ENCODE assay signal across 10 cellular contexts in the genomic region with DNA sequence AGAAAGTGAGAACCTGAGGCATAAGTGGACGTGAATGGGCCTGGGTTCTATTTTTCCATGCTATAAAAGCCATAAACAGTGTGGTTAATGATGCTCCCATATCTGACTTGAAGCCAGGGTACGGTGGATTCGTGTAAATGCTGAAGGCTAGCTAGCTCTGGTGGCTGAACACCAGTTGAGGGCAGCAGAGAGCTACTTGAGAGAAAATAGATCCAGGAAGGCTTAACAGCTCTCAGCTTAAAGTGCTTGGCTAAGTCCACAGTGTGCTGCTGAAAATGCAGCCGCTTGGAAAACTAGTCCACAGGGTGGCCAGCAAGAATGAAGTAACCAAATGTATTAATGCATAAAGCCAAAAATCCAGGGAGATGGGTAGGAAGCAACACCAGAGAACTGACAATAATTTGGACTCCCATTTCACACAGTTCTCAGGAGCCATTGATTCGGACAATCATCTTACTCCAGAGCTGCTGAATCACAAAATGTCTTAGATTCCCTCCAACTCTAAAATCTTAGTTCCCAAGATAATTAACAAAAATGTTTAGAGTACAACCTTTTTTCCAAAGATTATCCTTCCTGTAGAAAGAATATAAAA. TPM values are rescaled to one million over a fixed set of nuclear protein-coding genes. Genes with fewer than 3 reads are reported as not detected.
DNase-seq lines count a peak whose midpoint lies in the region; ATAC-seq and TF ChIP-seq lines count a peak whose summit lies in the region.
"Had no signal": no experiment of that assay in that cellular context is flagged by ENCODE, and none has a peak within 500 bp of the region (broad histone marks: within the 10 kb centered on the region; RNA-seq: fewer than 3 reads in every experiment).

No MANE protein-coding gene starts in this region.

- H3K9me3 Mint-ChIP-seq in type B pancreatic cell: no peaks in the 10 kb centered on the region
- H3K9me3 Mint-ChIP-seq in stimulated activated memory B cell treated with anti-CD40 and anti-IgM and Interleukin-4, amounts not matched to agents 10 μg/mL and 1 μg/mL and 100 μg/mL, for 72 hours: peaks cover 5% of the 10 kb centered on the region

- 22 to 28% methylated on average over 4 to 5 of the region's 5 CpGs for WGBS in gastroesophageal sphincter (ENCODE audit: low coverage in 1 of 2), 2 donors

- H3K4me3 ChIP-seq in MG63: no peak overlapping the region
- no peak overlapping the region for H3K4me3 ChIP-seq in gastroesophageal sphincter
- H3K4me3 ChIP-seq: BLaER1 treated with 17β-estradiol and CSF1 and Interleukin-3, amounts not matched to agents 10 nM and 100 nM had no signal

- no peak overlapping the region for H3K27ac ChIP-seq in gastroesophageal sphincter
- H3K27ac ChIP-seq: BLaER1 treated with 17β-estradiol and CSF1 and Interleukin-3, amounts not matched to agents 10 nM and 100 nM had no signal

- H3K4me1 Mint-ChIP-seq in type B pancreatic cell (ENCODE audit: unreplicated experiment): no peaks in the 10 kb centered on the region
- peaks cover 9% of the 10 kb centered on the region for H3K4me1 Mint-ChIP-seq in stimulated activated memory B cell treated with anti-CD40 and anti-IgM and Interleukin-4, amounts not matched to agents 10 μg/mL and 1 μg/mL and 100 μg/mL, for 72 hours

- H3K36me3 Mint-ChIP-seq in type B pancreatic cell: no peaks in the 10 kb centered on the region
- no peaks in the 10 kb centered on the region for H3K36me3 Mint-ChIP-seq in stimulated activated memory B cell treated with anti-CD40 and anti-IgM and Interleukin-4, amounts not matched to agents 10 μg/mL and 1 μg/mL and 100 μg/mL, for 72 hours
- H3K36me3 Mint-ChIP-seq: activated naive CD8-positive, alpha-beta T cell had no signal

- no peak overlapping the region for H3K4me3 Mint-ChIP-seq in type B pancreatic cell
- H3K4me3 Mint-ChIP-seq in stimulated activated memory B cell treated with anti-CD40 and anti-IgM and Interleukin-4, amounts not matched to agents 10 μg/mL and 1 μg/mL and 100 μg/mL, for 72 hours: no peak overlapping the region
- H3K4me3 Mint-ChIP-seq: activated naive CD8-positive, alpha-beta T cell had no signal

- DNase-seq in NCI-H2107 (lab: John Stamatoyannopoulos, UW): peak; percentile 84
- no peak for DNase-seq in NCI-H2107 treated with DMSO at 0.1 percent for 48 hours (lab: John Stamatoyannopoulos, UW; ENCODE audit: unreplicated experiment)
- DNase-seq in MG63: peak; percentile 29
- DNase-seq in SKM-1 (lab: John Stamatoyannopoulos, UW; ENCODE audit: unreplicated experiment): peak; percentile 11
- DNase-seq in type B pancreatic cell (ENCODE audit: extremely low spot score, unreplicated experiment): no peak

- no peak overlapping the region for H3K27ac Mint-ChIP-seq in type B pancreatic cell
- no peak overlapping the region for H3K27ac Mint-ChIP-seq in stimulated activated memory B cell treated with anti-CD40 and anti-IgM and Interleukin-4, amounts not matched to agents 10 μg/mL and 1 μg/mL and 100 μg/mL, for 72 hours
- H3K27ac Mint-ChIP-seq: activated naive CD8-positive, alpha-beta T cell had no signal

- no peak for TF ChIP-seq EP300 in gastroesophageal sphincter (IDR thresholded peaks at IDR 0.05)

- TF ChIP-seq CTCF in gastroesophageal sphincter (IDR thresholded peaks at IDR 0.05) (peak in 3 of 4 experiments; percentile 9 to 54 (median 10)), type B pancreatic cell (conservative IDR thresholded peaks at IDR 0.05) (peak; percentile 79)

- no peaks in the 10 kb centered on the region; the same call in 1 of the 2 replicates for H3K9me3 ChIP-seq in MG63
- peaks cover 0 to 9% (median 0%) of the 10 kb centered on the region in 3 donors for H3K9me3 ChIP-seq in gastroesophageal sphincter

- peaks cover 52% of the 10 kb centered on the region for H3K27me3 Mint-ChIP-seq in type B pancreatic cell
- peaks cover 35% of the 10 kb centered on the region for H3K27me3 Mint-ChIP-seq in stimulated activated memory B cell treated with anti-CD40 and anti-IgM and Interleukin-4, amounts not matched to agents 10 μg/mL and 1 μg/mL and 100 μg/mL, for 72 hours

- ATAC-seq in GM21717 (IDR thresholded peaks at IDR 0.05; ENCODE audit: unreplicated experiment) (peak; percentile 74), gastroesophageal sphincter (no peak)
- ATAC-seq in stimulated activated memory B cell treated with anti-CD40 and anti-IgM and Interleukin-4, amounts not matched to agents 10 μg/mL and 1 μg/mL and 100 μg/mL, for 72 hours: no peak

- H3K27me3 ChIP-seq in MG63 (no peaks in the 10 kb centered on the region), gastroesophageal sphincter (peaks cover 63% of the 10 kb centered on the region)

- no peak for TF ChIP-seq POLR2A in gastroesophageal sphincter (IDR thresholded peaks at IDR 0.05)

- H3K36me3 ChIP-seq in MG63: no peaks in the 10 kb centered on the region
- no peaks in the 10 kb centered on the region for H3K36me3 ChIP-seq in gastroesophageal sphincter
- H3K36me3 ChIP-seq: BLaER1 treated with 17β-estradiol and CSF1 and Interleukin-3, amounts not matched to agents 10 nM and 100 nM had no signal

- no peaks in the 10 kb centered on the region for H3K4me1 ChIP-seq in gastroesophageal sphincter

RNA-seq across cellular contexts. Expression of a gene that starts 15.0 kb away (rescaled TPM):
- 0.03 and 0.67 TPM in 2 replicates for total RNA-seq in MG63 (2014; rRNA removed; shearing (Covaris generic); ENCODE audit: low replicate concordance)
- total RNA-seq in gastroesophageal sphincter (1 to 10 TPM in 1 of 4 donors, under 1 TPM in 2, not detected in 1; 0.16 to 1.8 (median 0.89) TPM), type B pancreatic cell (ENCODE audit: low replicate concordance) (0.10 and 1.7 TPM in 2 replicates)

Comparison
In these comparisons a context has a peak if more than half of its experiments do, and no peak if none do; other contexts are left out.
1. DNase-seq: peak in NCI-H2107 (single experiment), MG63 (single experiment) and SKM-1 (single experiment); none in NCI-H2107 treated with DMSO at 0.1 percent for 48 hours (single experiment) and type B pancreatic cell (single experiment).